28 cellular contexts compared by ENCODE assay signal in the genomic region with DNA sequence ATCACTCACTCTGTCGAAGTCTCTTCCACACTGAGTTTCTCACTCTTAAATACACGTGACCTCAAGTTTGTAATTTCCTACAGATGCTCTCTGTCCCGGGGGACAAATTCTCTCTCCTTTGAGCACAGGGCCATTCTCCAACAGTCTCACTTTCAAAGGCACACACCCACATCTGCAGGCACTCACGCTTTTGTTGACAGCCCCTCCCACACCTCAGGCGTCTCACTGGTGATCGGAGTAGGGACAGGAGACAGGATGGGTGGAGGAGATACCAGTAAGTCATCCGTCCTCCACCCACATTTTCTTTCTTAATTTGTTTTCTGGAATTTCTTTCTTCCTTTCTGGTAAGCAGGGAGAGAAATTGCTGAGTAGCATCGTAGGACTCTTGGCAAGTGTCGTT. TPM values are rescaled to one million over a fixed set of nuclear protein-coding genes. Genes with fewer than 3 reads are reported as not detected.
DNase-seq lines count a peak whose midpoint lies in the region; ATAC-seq and TF ChIP-seq lines count a peak whose summit lies in the region.
"Had no signal": no experiment of that assay in that cellular context is flagged by ENCODE, and none has a peak within 500 bp of the region (broad histone marks: within the 10 kb centered on the region; RNA-seq: fewer than 3 reads in every experiment).

No MANE protein-coding gene starts in this region.

- POLR2A ChIA-PET in HEK293T (lab: Yijun Ruan, JAX), result no interaction called here

- no peaks in the 10 kb centered on the region for H3K36me3 Mint-ChIP-seq in activated T-helper 17 cell treated with anti-CD3 and anti-CD28 coated beads, Interleukin-2, amount 50 U/mL, for 72 hours (ENCODE audit: low read depth)

- H3K4me3 ChIP-seq in parathyroid adenoma (ENCODE audit: low read depth, low read length), result no peak overlapping the region
- H3K4me3 ChIP-seq: coronary artery, esophagus muscularis mucosa, SJSA1, stomach, transverse colon had no signal

- no peaks in the 10 kb centered on the region for H3K9me3 ChIP-seq in parathyroid adenoma (ENCODE audit: control insufficient read depth, low read length)
- H3K9me3 ChIP-seq: SJSA1, stomach, transverse colon had no signal

- H3K27me3 Mint-ChIP-seq in activated T-helper 17 cell treated with anti-CD3 and anti-CD28 coated beads, Interleukin-2, amount 50 U/mL, for 72 hours, result no peaks in the 10 kb centered on the region
- H3K27me3 Mint-ChIP-seq in stimulated activated naive CD8-positive, alpha-beta T cell treated with anti-CD3 and anti-CD28 coated beads, Interleukin-15, amount 100 ng/mL, for 72 hours, result no peaks in the 10 kb centered on the region

- peaks cover 7% of the 10 kb centered on the region for H3K4me1 Mint-ChIP-seq in activated T-helper 17 cell treated with anti-CD3 and anti-CD28 coated beads, Interleukin-2, amount 50 U/mL, for 72 hours
- no peaks in the 10 kb centered on the region for H3K4me1 Mint-ChIP-seq in stimulated activated naive CD8-positive, alpha-beta T cell treated with anti-CD3 and anti-CD28 coated beads, Interleukin-15, amount 100 ng/mL, for 72 hours

- H3K9me3 Mint-ChIP-seq in activated T-helper 17 cell treated with anti-CD3 and anti-CD28 coated beads, Interleukin-2, amount 50 U/mL, for 72 hours, result no peaks in the 10 kb centered on the region
- H3K9me3 Mint-ChIP-seq in stimulated activated naive CD8-positive, alpha-beta T cell treated with anti-CD3 and anti-CD28 coated beads, Interleukin-15, amount 100 ng/mL, for 72 hours, result peaks cover 6 to 7% of the 10 kb centered on the region in 2 donors

- peak; percentile 75 for ATAC-seq in activated T-helper 17 cell treated with anti-CD3 and anti-CD28 coated beads, Interleukin-2, amount 50 U/mL, for 72 hours (replicated peaks)
- ATAC-seq in stimulated activated naive CD8-positive, alpha-beta T cell treated with anti-CD3 and anti-CD28 coated beads, Interleukin-15, amount 100 ng/mL, for 72 hours, result no peak

- H3K4me1 ChIP-seq in parathyroid adenoma, result peaks cover 3% of the 10 kb centered on the region
- H3K4me1 ChIP-seq: esophagus muscularis mucosa, SJSA1, stomach, transverse colon had no signal

- H3K4me2 ChIP-seq in parathyroid adenoma (ENCODE audit: low read length), result peak overlapping the region; percentile 42

- peak; percentile 18 for DNase-seq in NCI-H146 (lab: John Stamatoyannopoulos, UW)
- DNase-seq in NCI-H146 treated with DMSO at 0.1 percent for 48 hours (lab: John Stamatoyannopoulos, UW; ENCODE audit: unreplicated experiment), result no peak
- no peak for DNase-seq in HEK293T (ENCODE audit: extremely low spot score)
- DNase-seq in activated CD4-positive, alpha-beta T cell treated with anti-CD3 and anti-CD28 coated beads, Interleukin-2, amount 50 U/mL, for 4 hours, result no peak
- DNase-seq in stimulated activated naive CD8-positive, alpha-beta T cell treated with anti-CD3 and anti-CD28 coated beads, Interleukin-15, amount 100 ng/mL, for 72 hours, result no peak
- DNase-seq in H4 (ENCODE audit: low spot score), result no peak
- DNase-seq: activated T-cell treated with anti-CD3 and anti-CD28 coated beads for 4 hours; amygdala; C1 segment of cervical spinal cord; H7; IMR-90; islet precursor cell; NCI-H1436 treated with DMSO at 0.1 percent for 48 hours; NCI-H226; NK-92 treated with Interleukin-12 subunit alpha and Interleukin-12 subunit beta, amount 100 ng/mL, for 24 hours; nucleus accumbens; retina; stomach; transverse colon; WERI-Rb-1 had no signal

- H3K27me3 ChIP-seq in parathyroid adenoma (ENCODE audit: control insufficient read depth, insufficient read depth, low read length), result no peaks in the 10 kb centered on the region
- H3K27me3 ChIP-seq: esophagus muscularis mucosa, stomach, transverse colon had no signal

- no peak for TF ChIP-seq CTCF in parathyroid adenoma (IDR thresholded peaks at IDR 0.05)

- H3K9ac ChIP-seq in parathyroid adenoma, result no peak overlapping the region

- peak overlapping the region; percentile 40 for H3K27ac ChIP-seq in parathyroid adenoma
- H3K27ac ChIP-seq: coronary artery, esophagus muscularis mucosa, SJSA1, stomach, transverse colon, WERI-Rb-1 had no signal

- no peak overlapping the region for H3K27ac Mint-ChIP-seq in activated T-helper 17 cell treated with anti-CD3 and anti-CD28 coated beads, Interleukin-2, amount 50 U/mL, for 72 hours
- H3K27ac Mint-ChIP-seq in stimulated activated naive CD8-positive, alpha-beta T cell treated with anti-CD3 and anti-CD28 coated beads, Interleukin-15, amount 100 ng/mL, for 72 hours, result no peak overlapping the region

- CTCF ChIA-PET in HEK293T (lab: Yijun Ruan, JAX), result no interaction called here

- no peaks in the 10 kb centered on the region for H3K79me2 ChIP-seq in parathyroid adenoma

- H2AFZ ChIP-seq in parathyroid adenoma, result peak overlapping the region; percentile 63

- peak overlapping the region; percentile 28 for H3K4me3 Mint-ChIP-seq in activated T-helper 17 cell treated with anti-CD3 and anti-CD28 coated beads, Interleukin-2, amount 50 U/mL, for 72 hours
- no peak overlapping the region for H3K4me3 Mint-ChIP-seq in stimulated activated naive CD8-positive, alpha-beta T cell treated with anti-CD3 and anti-CD28 coated beads, Interleukin-15, amount 100 ng/mL, for 72 hours

- H3K36me3 ChIP-seq in parathyroid adenoma (ENCODE audit: control insufficient read depth, insufficient read depth, low read length), result no peaks in the 10 kb centered on the region
- H3K36me3 ChIP-seq: esophagus muscularis mucosa, SJSA1, stomach, transverse colon, WERI-Rb-1 had no signal

TF ChIP-seq in HEK293T, 16 proteins besides CTCF, POLR2A, EP300 and RAD21:
- TF ChIP-seq TARDBP (IDR thresholded peaks at IDR 0.05), result no peak
- peak; percentile 5; the same call in 1 of the 2 replicates for TF ChIP-seq L3MBTL2 (conservative IDR thresholded peaks at IDR 0.05)
TF ChIP-seq in HEK293T: peak in this region for 1.

RNA-seq across cellular contexts. Expression of a gene that starts 40.6 kb away (rescaled TPM):
- 1 to 10 TPM; 3.4 to 7.5 TPM for total RNA-seq in activated T-helper 17 cell treated with anti-CD3 and anti-CD28 coated beads, Interleukin-2, amount 50 U/mL, for 72 hours
- total RNA-seq in H4 (2014; rRNA removed; shearing (Covaris generic)), result 0.08 and 0.66 TPM in 2 replicates
- total RNA-seq: bronchial epithelial cell; Daoy; T-helper 2 cell treated with Interferon-gamma antibody and Interleukin-4, amounts not matched to agents 100 ng/mL and 5 ng/mL, for 36 hours had no signal
